In genomic region chr12:53006810-53007742, GRCh38 we compare ENCODE assay signal across 8 cellular contexts. TPM values are rescaled to one million over a fixed set of nuclear protein-coding genes. Genes with fewer than 3 reads are reported as not detected.
DNase-seq lines count a peak whose midpoint lies in the region; TF ChIP-seq lines count a peak whose summit lies in the region.

No MANE protein-coding gene starts in this region.

- DNase-seq in A673 (ENCODE audit: low spot score) (peak; percentile 91), NCI-H1105 treated with DMSO at 0.1 percent for 48 hours (lab: John Stamatoyannopoulos, UW) (peak; percentile 30), amygdala (lab: John Stamatoyannopoulos, UW) (peak in 53 of 56 donors; percentile 6 to 77 (median 51)), right atrium auricular region (ENCODE audit: low spot score) (peak; percentile 60), pulmonary artery endothelial cell (ENCODE audit: low read depth, low spot score) (peak; percentile 27), uterus (peak; percentile 54 to 63)

- H3K9me3 ChIP-seq in A673 (ENCODE audit: low read depth, low read length, poor library complexity, severe bottlenecking) (no peaks in the 10 kb centered on the region), right atrium auricular region (no peaks in the 10 kb centered on the region), uterus (no peaks in the 10 kb centered on the region)

- peaks cover 35% of the 10 kb centered on the region for H3K4me1 ChIP-seq in A673 (ENCODE audit: insufficient read depth, low read length, poor library complexity, severe bottlenecking)
- H3K4me1 ChIP-seq in right atrium auricular region: peaks cover 0 to 57% of the 10 kb centered on the region in 2 donors
- peaks cover 9 to 15% of the 10 kb centered on the region in 2 donors for H3K4me1 ChIP-seq in uterus

- H3K4me3 Mint-ChIP-seq in T-helper 1 cell treated with Interleukin-12 subunit alpha and Interleukin-12 subunit beta and Interleukin-4 antibody, amounts not matched to agents 30 μg/mL and 1 μg/mL, for 36 hours: peak overlapping the region; percentile 88

- no peaks in the 10 kb centered on the region for H3K27me3 Mint-ChIP-seq in T-helper 1 cell treated with Interleukin-12 subunit alpha and Interleukin-12 subunit beta and Interleukin-4 antibody, amounts not matched to agents 30 μg/mL and 1 μg/mL, for 36 hours (ENCODE audit: low read depth)

- POLR2A ChIA-PET in A673 (lab: Charles Lee; ENCODE audit: low non-redundant PET): interaction anchor here (0.6 to 0.7 kb wide), 3 partner anchors 101 to 926 kb away, joined by 4 to 8 read pairs (median 5); no protein-coding TSS in a partner anchor

- H3K4me3 ChIP-seq in A673 (ENCODE audit: low read depth, low read length, poor library complexity, severe bottlenecking) (peak overlapping the region; percentile 73), right atrium auricular region (peak overlapping the region; percentile 79 to 89), uterus (peak overlapping the region; percentile 60 to 97)

- H3K9me3 Mint-ChIP-seq in T-helper 1 cell treated with Interleukin-12 subunit alpha and Interleukin-12 subunit beta and Interleukin-4 antibody, amounts not matched to agents 30 μg/mL and 1 μg/mL, for 36 hours: no peaks in the 10 kb centered on the region

- peaks cover 38% of the 10 kb centered on the region for H3K4me1 Mint-ChIP-seq in T-helper 1 cell treated with Interleukin-12 subunit alpha and Interleukin-12 subunit beta and Interleukin-4 antibody, amounts not matched to agents 30 μg/mL and 1 μg/mL, for 36 hours (ENCODE audit: low read depth)

- TF ChIP-seq POLR2A in GM19193 (IDR thresholded peaks at IDR 0.05; ENCODE audit: extremely low read depth, insufficient read depth, insufficient read length) (peak; percentile 17), uterus (IDR thresholded peaks at IDR 0.05) (no peak)

- TF ChIP-seq CTCF in A673 (conservative IDR thresholded peaks at IDR 0.05; ENCODE audit: low read depth, low read length) (no peak), right atrium auricular region (IDR thresholded peaks at IDR 0.05) (no peak), uterus (IDR thresholded peaks at IDR 0.05) (no peak)

- H3K27ac ChIP-seq in A673 (ENCODE audit: low read depth, low read length, poor library complexity, severe bottlenecking): peak overlapping the region; percentile 94
- H3K27ac ChIP-seq in right atrium auricular region: peak overlapping the region; percentile 91 to 96
- peak overlapping the region; percentile 85 to 95 for H3K27ac ChIP-seq in uterus

- BruUV-seq in A673 (replicated peaks; lab: Mats Ljungman, UMichigan): TSS peak; percentile 69

- H3K27ac Mint-ChIP-seq in T-helper 1 cell treated with Interleukin-12 subunit alpha and Interleukin-12 subunit beta and Interleukin-4 antibody, amounts not matched to agents 30 μg/mL and 1 μg/mL, for 36 hours: peak overlapping the region; percentile 91

- CTCF ChIA-PET in A673 (lab: Charles Lee): interaction anchor here (0.6 to 1.2 kb wide), 4 partner anchors 27 to 377 kb away, joined by 3 to 9 read pairs (median 4); no protein-coding TSS in a partner anchor

- intact Hi-C loops in A673 (cut with micrococcal nuclease; ENCODE audit: unreplicated experiment): loop anchor here (5.0 kb wide), 1 partner anchor 60 kb away; the partner anchor contains the start of gene KRT18
- intact Hi-C loops in uterus (cut with DNase I; ENCODE audit: low total_unique reads): no loop called here

- H3K27me3 ChIP-seq in A673 (replicated peaks; ENCODE audit: insufficient read depth, low read depth, low read length, poor library complexity) (no peaks in the 10 kb centered on the region), right atrium auricular region (no peaks in the 10 kb centered on the region), uterus (no peaks in the 10 kb centered on the region)

- H3K36me3 ChIP-seq in A673 (ENCODE audit: insufficient read depth, low read length, poor library complexity, severe bottlenecking) (peaks cover 31% of the 10 kb centered on the region), right atrium auricular region (peaks cover 7% of the 10 kb centered on the region), uterus (no peaks in the 10 kb centered on the region)

- H3K36me3 Mint-ChIP-seq in T-helper 1 cell treated with Interleukin-12 subunit alpha and Interleukin-12 subunit beta and Interleukin-4 antibody, amounts not matched to agents 30 μg/mL and 1 μg/mL, for 36 hours (ENCODE audit: low read depth): peaks cover 24% of the 10 kb centered on the region

RNA-seq across cellular contexts. Expression of gene EIF4B, which starts 0.8 kb away (rescaled TPM):
- 393 and 400 TPM in 2 replicates for total RNA-seq in A673 (2021)
- total RNA-seq in right atrium auricular region: 100 to 1,000 TPM; 272 to 383 TPM
- 1,078 and 1,340 TPM in 2 replicates for total RNA-seq in pulmonary artery endothelial cell
- 1,000 to 10,000 TPM in 1 of 4 donors, 100 to 1,000 TPM in 3; 388 to 1,076 (median 585) TPM for total RNA-seq in uterus

RNA-seq across cellular contexts. Expression of gene TNS2, which starts 42.8 kb away (rescaled TPM):
- 3.4 and 6.1 TPM in 2 replicates for total RNA-seq in A673 (2021)
- 100 to 1,000 TPM in 1 of 2 donors, 10 to 100 TPM in 1; 76.2 to 153 TPM for total RNA-seq in right atrium auricular region
- 14.9 and 27.0 TPM in 2 replicates for total RNA-seq in pulmonary artery endothelial cell
- total RNA-seq in uterus: 100 to 1,000 TPM in 2 of 4 donors, 10 to 100 TPM in 2; 64.0 to 394 (median 112) TPM

RNA-seq across cellular contexts. Expression of gene KRT18, which starts 58.2 kb away (rescaled TPM):
- 179 and 209 TPM in 2 replicates for total RNA-seq in A673 (2021)
- 100 to 1,000 TPM in 1 of 2 donors, 10 to 100 TPM in 1; 85.1 to 150 TPM for total RNA-seq in right atrium auricular region
- 237 and 375 TPM in 2 replicates for total RNA-seq in pulmonary artery endothelial cell
- 10 to 100 TPM in 3 of 4 donors, 1 to 10 TPM in 1; 2.6 to 69.2 (median 17.8) TPM for total RNA-seq in uterus

Comparison
In these comparisons a context has a peak if more than half of its experiments do, and no peak if none do; other contexts are left out.
1. Peak in every context shown above with its lines: DNase-seq, H3K4me3 ChIP-seq and H3K27ac ChIP-seq.
2. DNase-seq: peak in every context shown above with its lines; median percentile 91 in A673; 60 in right atrium auricular region; 58 in uterus; 51 in amygdala; 30 in NCI-H1105 treated with DMSO at 0.1 percent for 48 hours; 27 in pulmonary artery endothelial cell.